Comparison of ENCODE assay signal across 9 cellular contexts in the genomic region with DNA sequence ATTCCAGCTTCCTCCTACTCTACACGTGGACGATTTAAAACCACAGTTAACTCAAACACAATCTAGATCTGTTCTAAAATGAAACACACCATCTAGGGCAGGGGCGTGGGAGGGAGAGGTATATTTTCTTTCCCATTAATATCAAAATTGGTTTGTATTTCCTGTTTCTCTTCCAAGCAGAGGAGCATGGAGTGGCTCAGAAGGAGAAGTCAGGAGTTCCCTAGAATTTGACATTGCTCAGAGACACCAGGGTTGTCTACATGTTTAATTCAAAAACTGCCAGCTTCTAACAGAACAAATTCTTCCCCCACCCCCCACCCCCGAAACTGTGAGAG. TPM values are rescaled to one million over a fixed set of nuclear protein-coding genes. Genes with fewer than 3 reads are reported as not detected.
A peak's percentile ranks its signal among the peaks of the same experiment; 100 is the strongest.
DNase-seq lines count a peak whose midpoint lies in the region; ATAC-seq and TF ChIP-seq lines count a peak whose summit lies in the region.
"Had no signal": no experiment of that assay in that cellular context is flagged by ENCODE, and none has a peak within 500 bp of the region (broad histone marks: within the 10 kb centered on the region; RNA-seq: fewer than 3 reads in every experiment).

No MANE protein-coding gene starts in this region.

- ATAC-seq in HG02642 (IDR thresholded peaks at IDR 0.05; ENCODE audit: poor library complexity, unreplicated experiment) (no peak), GM18858 (IDR thresholded peaks at IDR 0.05; ENCODE audit: unreplicated experiment) (no peak)

- H3K4ac ChIP-seq in mesendoderm (ENCODE audit: low read depth, low read length): peak overlapping the region; percentile 57

- no peak overlapping the region for H3K23ac ChIP-seq in mesendoderm (ENCODE audit: low read length)

- H3K79me2 ChIP-seq in mesendoderm (ENCODE audit: control insufficient read depth, insufficient read depth, low read length): peaks cover 54% of the 10 kb centered on the region

- H3K36me3 Mint-ChIP-seq in MCF 10A (ENCODE audit: insufficient read depth, unreplicated experiment): no peaks in the 10 kb centered on the region
- peaks cover 35% of the 10 kb centered on the region for H3K36me3 Mint-ChIP-seq in activated naive CD8-positive, alpha-beta T cell treated with anti-CD3 and anti-CD28 coated beads for 36 hours

- H3K36me3 ChIP-seq in breast epithelium (no peaks in the 10 kb centered on the region), mesendoderm (ENCODE audit: control insufficient read depth, insufficient read depth, low read length) (peaks cover 1% of the 10 kb centered on the region), tibial nerve (no peaks in the 10 kb centered on the region)
- H3K36me3 ChIP-seq: BE2C had no signal

- peaks cover 17% of the 10 kb centered on the region for H3K79me1 ChIP-seq in mesendoderm (ENCODE audit: low read length)

- DNase-seq in breast epithelium (ENCODE audit: low spot score in 2 of 2): no peak
- no peak for DNase-seq in MCF 10A (ENCODE audit: unreplicated experiment)
- no peak for DNase-seq in activated naive CD8-positive, alpha-beta T cell treated with anti-CD3 and anti-CD28 coated beads for 36 hours
- no peak for DNase-seq in mesendoderm
- no peak for DNase-seq in tibial nerve (ENCODE audit: low spot score in 2 of 2)
- DNase-seq in activated CD8-positive, alpha-beta memory T cell treated with anti-CD3 and anti-CD28 coated beads for 24 hours: no peak
- DNase-seq: BE2C had no signal

- peak overlapping the region; percentile 92 for H3K4me2 ChIP-seq in mesendoderm (ENCODE audit: low read length)

- no peak overlapping the region for H4K5ac ChIP-seq in mesendoderm (ENCODE audit: low read length)

- peak overlapping the region; percentile 64 to 87 (median 69) for H3K4me3 ChIP-seq in breast epithelium
- peak overlapping the region; percentile 72 for H3K4me3 ChIP-seq in mesendoderm (ENCODE audit: low read length)
- H3K4me3 ChIP-seq in tibial nerve: peak overlapping the region in 2 of 4 donors; percentile 79 to 80

- peak overlapping the region; percentile 94 for H3K18ac ChIP-seq in mesendoderm (ENCODE audit: low read length)

- H3K27ac Mint-ChIP-seq in MCF 10A (ENCODE audit: low read depth, unreplicated experiment): no peak overlapping the region
- H3K27ac Mint-ChIP-seq in activated naive CD8-positive, alpha-beta T cell treated with anti-CD3 and anti-CD28 coated beads for 36 hours: peak overlapping the region; percentile 93

- H3K27me3 Mint-ChIP-seq in MCF 10A (ENCODE audit: insufficient read depth, unreplicated experiment): peaks cover 11% of the 10 kb centered on the region
- H3K27me3 Mint-ChIP-seq in activated naive CD8-positive, alpha-beta T cell treated with anti-CD3 and anti-CD28 coated beads for 36 hours: no peaks in the 10 kb centered on the region

- no peak overlapping the region for H2AK5ac ChIP-seq in mesendoderm (ENCODE audit: low read length)

- no peak overlapping the region for H2BK15ac ChIP-seq in mesendoderm (replicated peaks; ENCODE audit: low read depth)

- H3K9me3 ChIP-seq in breast epithelium: no peaks in the 10 kb centered on the region
- H3K9me3 ChIP-seq in tibial nerve: no peaks in the 10 kb centered on the region
- H3K9me3 ChIP-seq: BE2C had no signal

- no peak overlapping the region for H3K4me3 Mint-ChIP-seq in MCF 10A (ENCODE audit: unreplicated experiment)
- H3K4me3 Mint-ChIP-seq in activated naive CD8-positive, alpha-beta T cell treated with anti-CD3 and anti-CD28 coated beads for 36 hours: peak overlapping the region; percentile 95

- H3K4me1 Mint-ChIP-seq in MCF 10A (ENCODE audit: insufficient read depth, unreplicated experiment): no peaks in the 10 kb centered on the region
- peaks cover 60% of the 10 kb centered on the region for H3K4me1 Mint-ChIP-seq in activated naive CD8-positive, alpha-beta T cell treated with anti-CD3 and anti-CD28 coated beads for 36 hours

- intact Hi-C loops in breast epithelium (cut with DNase I; ENCODE audit: low total_unique reads) (no loop called here), MCF 10A (cut with micrococcal nuclease) (no loop called here)

- H3K4me1 ChIP-seq in breast epithelium: no peaks in the 10 kb centered on the region
- peaks cover 12% of the 10 kb centered on the region for H3K4me1 ChIP-seq in mesendoderm (ENCODE audit: control insufficient read depth, low read depth, low read length)
- peaks cover 0 to 65% (median 37%) of the 10 kb centered on the region in 4 donors for H3K4me1 ChIP-seq in tibial nerve
- H3K4me1 ChIP-seq: BE2C had no signal

- H4K8ac ChIP-seq in mesendoderm (ENCODE audit: low read depth, low read length): no peak overlapping the region

- BruUV-seq in MCF 10A (replicated peaks; lab: Mats Ljungman, UMichigan): no TSS peak

- CTCF ChIA-PET in MCF 10A (lab: Yijun Ruan, JAX): interaction anchor here (0.5 kb wide), 1 partner anchor 12 kb away, joined by 3 read pairs; no protein-coding TSS in a partner anchor

- H3K9ac ChIP-seq in mesendoderm (ENCODE audit: low read length): peak overlapping the region; percentile 80

- TF ChIP-seq POLR2A in breast epithelium (IDR thresholded peaks at IDR 0.05): no peak
- no peak for TF ChIP-seq POLR2A in tibial nerve (IDR thresholded peaks at IDR 0.05)

- H3K9me3 Mint-ChIP-seq in MCF 10A (ENCODE audit: unreplicated experiment): no peaks in the 10 kb centered on the region
- no peaks in the 10 kb centered on the region for H3K9me3 Mint-ChIP-seq in activated naive CD8-positive, alpha-beta T cell treated with anti-CD3 and anti-CD28 coated beads for 36 hours

- POLR2A ChIA-PET in MCF 10A (lab: Yijun Ruan, JAX): no interaction called here

- no peak for TF ChIP-seq EP300 in tibial nerve (IDR thresholded peaks at IDR 0.05)

- H3K56ac ChIP-seq in mesendoderm (ENCODE audit: low read length): peak overlapping the region; percentile 96

- H3K27ac ChIP-seq in breast epithelium (peak overlapping the region; percentile 5 to 79), mesendoderm (ENCODE audit: low read depth, low read length) (peak overlapping the region; percentile 90), tibial nerve (peak overlapping the region in 3 of 4 donors; percentile 77 to 86 (median 85))

- H2BK5ac ChIP-seq in mesendoderm (ENCODE audit: low read length): no peak overlapping the region

- TF ChIP-seq CTCF in breast epithelium (IDR thresholded peaks at IDR 0.05): no peak
- TF ChIP-seq CTCF in MCF 10A (IDR thresholded peaks at IDR 0.05; ENCODE audit: unreplicated experiment): no peak
- no peak for TF ChIP-seq CTCF in tibial nerve (IDR thresholded peaks at IDR 0.05)

- no CpG with 5 or more reads among the region's 4 CpGs for WGBS in mesendoderm (ENCODE audit: extremely low coverage, insufficient coverage, low lambda C conversion rate)
- 35 to 38% methylated on average over 4 of the region's 4 CpGs for whole genome bisulfite sequencing in tibial nerve, 2 donors

- H2BK120ac ChIP-seq in mesendoderm (ENCODE audit: low read depth, low read length): peak overlapping the region; percentile 34

- no peaks in the 10 kb centered on the region for H3K27me3 ChIP-seq in breast epithelium
- no peaks in the 10 kb centered on the region for H3K27me3 ChIP-seq in mesendoderm (ENCODE audit: insufficient read depth, low read length, poor library complexity)
- no peaks in the 10 kb centered on the region for H3K27me3 ChIP-seq in tibial nerve

RNA-seq across cellular contexts. Expression of gene PREX1, which starts 2.3 kb away (rescaled TPM):
- total RNA-seq in breast epithelium (10 to 100 TPM; 53.1 to 84.2 (median 65.1) TPM), MCF 10A (2022) (0.05 TPM in 1 of 2 replicates, not detected in the other), tibial nerve (10 to 100 TPM; 30.1 to 50.7 (median 32.5) TPM)
- 10 to 100 TPM; 76.8 to 77.1 TPM for total RNA-seq in activated naive CD8-positive, alpha-beta T cell treated with anti-CD3 and anti-CD28 coated beads for 36 hours
- polyA plus RNA-seq in mesendoderm (2013, experiment 1 of 2): 20.7 TPM
- 19.7 TPM for polyA plus RNA-seq in mesendoderm (2013, experiment 2 of 2)

Comparison
In these comparisons a context has a peak if more than half of its experiments do, and no peak if none do; other contexts are left out.
1. RNA of gene PREX1, which starts 2.3 kb away (total RNA-seq): 76.8 to 77.1 TPM in activated naive CD8-positive, alpha-beta T cell treated with anti-CD3 and anti-CD28 coated beads for 36 hours, 53.1 to 84.2 TPM in breast epithelium and 30.1 to 50.7 TPM in tibial nerve; 0.05 TPM in MCF 10A; every median in the first group is over 10 times any median in the second.
2. Peak in every context shown above with its lines, with median percentiles within 50 percentile points of each other: H3K27ac ChIP-seq.